18 cellular contexts compared by ENCODE assay signal in the genomic region with DNA sequence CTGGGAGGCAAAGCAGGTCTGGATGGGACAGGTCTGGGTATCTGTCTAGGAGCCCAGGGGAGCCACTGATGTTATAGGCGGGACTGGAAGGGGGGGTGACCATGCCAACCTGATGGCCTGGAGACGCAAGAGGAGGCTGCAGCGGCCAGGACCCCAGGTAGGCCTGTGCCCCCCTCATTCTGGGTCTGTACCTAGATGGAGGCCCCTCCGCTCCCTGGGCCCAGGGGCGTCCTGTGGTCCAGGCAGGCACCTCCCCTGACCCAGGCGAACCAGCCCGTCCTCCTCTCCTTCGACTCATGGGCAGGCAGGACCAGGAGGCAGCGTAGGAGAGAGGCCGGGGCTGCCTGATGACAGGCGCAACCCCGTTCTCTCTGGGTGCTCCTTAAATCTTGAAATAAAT. TPM values are rescaled to one million over a fixed set of nuclear protein-coding genes. Genes with fewer than 3 reads are reported as not detected.
A peak's percentile ranks its signal among the peaks of the same experiment; 100 is the strongest.
DNase-seq lines count a peak whose midpoint lies in the region; ATAC-seq and TF ChIP-seq lines count a peak whose summit lies in the region.
"Had no signal": no experiment of that assay in that cellular context is flagged by ENCODE, and none has a peak within 500 bp of the region (broad histone marks: within the 10 kb centered on the region; RNA-seq: fewer than 3 reads in every experiment).

No MANE protein-coding gene starts in this region.

- no peak overlapping the region for H2AFZ ChIP-seq in mammary epithelial cell (ENCODE audit: low read depth, low read length)

- dilution Hi-C loops in mammary epithelial cell (cut with HindIII; ENCODE audit: low sequenced_read_pairs) = loop anchor here (5.0 kb wide), 1 partner anchor 52 kb away; no protein-coding TSS in a partner anchor

- intact Hi-C loops in breast epithelium (cut with DNase I; ENCODE audit: low total_unique reads) (no loop called here), mammary epithelial cell (cut with micrococcal nuclease) (loop anchor here (5.0 kb wide), 1 partner anchor 47 kb away; a partner anchor contains a TSS), uterus (cut with DNase I; ENCODE audit: low total_unique reads) (no loop called here)

- H3K27ac ChIP-seq in breast epithelium = peak overlapping the region; percentile 4 to 80
- no peak overlapping the region for H3K27ac ChIP-seq in mammary epithelial cell (ENCODE audit: insufficient read depth, low read depth, low read length)
- peak overlapping the region; percentile 67 to 85 for H3K27ac ChIP-seq in uterus
- H3K27ac ChIP-seq in coronary artery = peak overlapping the region in 1 of 2 donors; percentile 47
- H3K27ac ChIP-seq: prostate gland, VCaP had no signal

- no peaks in the 10 kb centered on the region for H3K9me3 Mint-ChIP-seq in effector memory CD8-positive, alpha-beta T cell
- H3K9me3 Mint-ChIP-seq in natural killer cell treated with Interleukin-12 subunit alpha and Interleukin-12 subunit beta and Interleukin-15 and Interleukin-18, amount 100 ng/mL, for 72 hours = no peaks in the 10 kb centered on the region

- DNase-seq in breast epithelium (ENCODE audit: low spot score in 2 of 2) (no peak), mammary epithelial cell (no peak), uterus (no peak), glomerular visceral epithelial cell (ENCODE audit: extremely low spot score) (no peak), coronary artery (ENCODE audit: low spot score) (no peak), Kasumi-1 (lab: John Stamatoyannopoulos, UW) (no peak)
- no peak for DNase-seq in effector memory CD8-positive, alpha-beta T cell
- DNase-seq in natural killer cell treated with Interleukin-12 subunit alpha and Interleukin-12 subunit beta and Interleukin-15 and Interleukin-18, amount 100 ng/mL, for 72 hours (ENCODE audit: low spot score) = peak; percentile 23
- DNase-seq: activated naive CD4-positive, alpha-beta T cell treated with Interleukin-2 at 50 U/mL for 16 hours; effector CD4-positive, alpha-beta T cell; GDM1; GOT3; left colon; NCI-H1436 treated with DMSO at 0.1 percent for 48 hours; NCI-H226; stimulated activated naive CD8-positive, alpha-beta T cell treated with anti-CD3 and anti-CD28 coated beads, Interleukin-15, Interleukin-2, amounts not matched to agents 100 U/mL and 50 U/mL, for 24 hours had no signal

- no peaks in the 10 kb centered on the region for H3K27me3 Mint-ChIP-seq in effector memory CD8-positive, alpha-beta T cell
- H3K27me3 Mint-ChIP-seq in natural killer cell treated with Interleukin-12 subunit alpha and Interleukin-12 subunit beta and Interleukin-15 and Interleukin-18, amount 100 ng/mL, for 72 hours = no peaks in the 10 kb centered on the region

- in situ Hi-C loops in mammary epithelial cell (cut with MboI; ENCODE audit: low sequenced_read_pairs in 2 of 2) = no loop called here

- H3K4me1 Mint-ChIP-seq in effector memory CD8-positive, alpha-beta T cell (ENCODE audit: low read depth in 2 of 2) = peaks cover 47 to 55% of the 10 kb centered on the region in 2 donors
- peaks cover 27 to 36% of the 10 kb centered on the region in 2 donors for H3K4me1 Mint-ChIP-seq in natural killer cell treated with Interleukin-12 subunit alpha and Interleukin-12 subunit beta and Interleukin-15 and Interleukin-18, amount 100 ng/mL, for 72 hours (ENCODE audit: low read depth in 2 of 2)

- H3K27ac Mint-ChIP-seq in effector memory CD8-positive, alpha-beta T cell = peak overlapping the region; percentile 89 to 95
- H3K27ac Mint-ChIP-seq in natural killer cell treated with Interleukin-12 subunit alpha and Interleukin-12 subunit beta and Interleukin-15 and Interleukin-18, amount 100 ng/mL, for 72 hours = peak overlapping the region in 1 of 2 donors; percentile 12

- 96% methylated on average over 9 of the region's 12 CpGs for WGBS in mammary epithelial cell (ENCODE audit: low coverage, missing lambda C conversion rate)

- CTCF ChIA-PET in mammary epithelial cell (lab: Charles Lee; ENCODE audit: low non-redundant PET) = no interaction called here

- H3K4me2 ChIP-seq in mammary epithelial cell (ENCODE audit: insufficient read depth, low read depth, low read length) = no peak overlapping the region

- peaks cover 5% of the 10 kb centered on the region for H3K36me3 Mint-ChIP-seq in effector memory CD8-positive, alpha-beta T cell (ENCODE audit: insufficient read depth)
- no peaks in the 10 kb centered on the region for H3K36me3 Mint-ChIP-seq in natural killer cell treated with Interleukin-12 subunit alpha and Interleukin-12 subunit beta and Interleukin-15 and Interleukin-18, amount 100 ng/mL, for 72 hours

- TF ChIP-seq POLR2A in breast epithelium (IDR thresholded peaks at IDR 0.05) (no peak), uterus (IDR thresholded peaks at IDR 0.05) (no peak)

- no peak overlapping the region for H3K9ac ChIP-seq in mammary epithelial cell (ENCODE audit: insufficient read depth, low read length)

- H3K27me3 ChIP-seq in breast epithelium (no peaks in the 10 kb centered on the region), mammary epithelial cell (ENCODE audit: insufficient read depth, low read length) (no peaks in the 10 kb centered on the region), uterus (no peaks in the 10 kb centered on the region)

- no peak overlapping the region for H3K4me3 ChIP-seq in breast epithelium
- no peak overlapping the region for H3K4me3 ChIP-seq in mammary epithelial cell (replicated peaks in 1 of 3; ENCODE audit: insufficient read depth in 1 of 3, low read depth in 2 of 3, low read length in 3 of 3)
- H3K4me3 ChIP-seq in uterus = no peak overlapping the region
- H3K4me3 ChIP-seq in coronary artery = no peak overlapping the region
- H3K4me3 ChIP-seq: prostate gland had no signal

- H3K36me3 ChIP-seq in breast epithelium = no peaks in the 10 kb centered on the region
- H3K36me3 ChIP-seq in mammary epithelial cell (ENCODE audit: insufficient read depth, low read length) = no peaks in the 10 kb centered on the region
- no peaks in the 10 kb centered on the region for H3K36me3 ChIP-seq in uterus
- H3K36me3 ChIP-seq: prostate gland had no signal

- no peaks in the 10 kb centered on the region for H3K79me2 ChIP-seq in mammary epithelial cell (ENCODE audit: insufficient read depth, low read length)

- H3K4me1 ChIP-seq in breast epithelium = no peaks in the 10 kb centered on the region
- H3K4me1 ChIP-seq in mammary epithelial cell (ENCODE audit: insufficient read depth, low read length) = peaks cover 13% of the 10 kb centered on the region
- peaks cover 0 to 17% of the 10 kb centered on the region in 2 donors for H3K4me1 ChIP-seq in uterus
- H3K4me1 ChIP-seq: prostate gland had no signal

- TF ChIP-seq CTCF in breast epithelium (IDR thresholded peaks at IDR 0.05) (no peak), mammary epithelial cell (conservative IDR thresholded peaks at IDR 0.05 in 1 of 2, IDR thresholded peaks at IDR 0.05 in 1 of 2; ENCODE audit: extremely low read depth in 1 of 2, insufficient read depth in 1 of 2, low read depth in 1 of 2, low read length in 2 of 2) (no peak), uterus (IDR thresholded peaks at IDR 0.05) (no peak), coronary artery (IDR thresholded peaks at IDR 0.05) (no peak)

- H3K9me3 ChIP-seq in breast epithelium (no peaks in the 10 kb centered on the region), mammary epithelial cell (replicated peaks; ENCODE audit: insufficient read depth, low read length) (no peaks in the 10 kb centered on the region), uterus (no peaks in the 10 kb centered on the region)
- H3K9me3 ChIP-seq: prostate gland had no signal

- no peaks in the 10 kb centered on the region for H4K20me1 ChIP-seq in mammary epithelial cell (ENCODE audit: insufficient read depth, low read length)

- H3K4me3 Mint-ChIP-seq in effector memory CD8-positive, alpha-beta T cell = peak overlapping the region; percentile 38 to 50
- peak overlapping the region; percentile 21 for H3K4me3 Mint-ChIP-seq in natural killer cell treated with Interleukin-12 subunit alpha and Interleukin-12 subunit beta and Interleukin-15 and Interleukin-18, amount 100 ng/mL, for 72 hours

- no peak for ATAC-seq in effector memory CD8-positive, alpha-beta T cell (replicated peaks)
- ATAC-seq in natural killer cell treated with Interleukin-12 subunit alpha and Interleukin-12 subunit beta and Interleukin-15 and Interleukin-18, amount 100 ng/mL, for 72 hours = no peak
- ATAC-seq: left colon; stimulated activated naive CD8-positive, alpha-beta T cell treated with anti-CD3 and anti-CD28 coated beads, Interleukin-15, Interleukin-2, amounts not matched to agents 100 U/mL and 50 U/mL, for 24 hours had no signal

- no TSS peak for BruUV-seq in mammary epithelial cell (replicated peaks; lab: Mats Ljungman, UMichigan)

RNA-seq across cellular contexts. Expression of a gene that starts 46.6 kb away (rescaled TPM):
- total RNA-seq in breast epithelium (10 to 100 TPM in 2 of 3 donors, 1 to 10 TPM in 1; 4.3 to 18.4 (median 18.1) TPM), mammary epithelial cell (10 to 100 TPM; 13.5 to 34.2 TPM), uterus (10 to 100 TPM in 2 of 4 donors, 1 to 10 TPM in 2; 1.8 to 31.0 (median 14.5) TPM)
- 7.0 TPM for polyA plus RNA-seq in mammary epithelial cell
- polyA minus RNA-seq in mammary epithelial cell = 1.4 TPM
- 1 to 10 TPM in 1 of 2 donors, under 1 TPM in 1; 0.64 to 1.8 TPM for total RNA-seq in natural killer cell treated with Interleukin-12 subunit alpha and Interleukin-12 subunit beta and Interleukin-15 and Interleukin-18, amount 100 ng/mL, for 72 hours
